In the genomic region with DNA sequence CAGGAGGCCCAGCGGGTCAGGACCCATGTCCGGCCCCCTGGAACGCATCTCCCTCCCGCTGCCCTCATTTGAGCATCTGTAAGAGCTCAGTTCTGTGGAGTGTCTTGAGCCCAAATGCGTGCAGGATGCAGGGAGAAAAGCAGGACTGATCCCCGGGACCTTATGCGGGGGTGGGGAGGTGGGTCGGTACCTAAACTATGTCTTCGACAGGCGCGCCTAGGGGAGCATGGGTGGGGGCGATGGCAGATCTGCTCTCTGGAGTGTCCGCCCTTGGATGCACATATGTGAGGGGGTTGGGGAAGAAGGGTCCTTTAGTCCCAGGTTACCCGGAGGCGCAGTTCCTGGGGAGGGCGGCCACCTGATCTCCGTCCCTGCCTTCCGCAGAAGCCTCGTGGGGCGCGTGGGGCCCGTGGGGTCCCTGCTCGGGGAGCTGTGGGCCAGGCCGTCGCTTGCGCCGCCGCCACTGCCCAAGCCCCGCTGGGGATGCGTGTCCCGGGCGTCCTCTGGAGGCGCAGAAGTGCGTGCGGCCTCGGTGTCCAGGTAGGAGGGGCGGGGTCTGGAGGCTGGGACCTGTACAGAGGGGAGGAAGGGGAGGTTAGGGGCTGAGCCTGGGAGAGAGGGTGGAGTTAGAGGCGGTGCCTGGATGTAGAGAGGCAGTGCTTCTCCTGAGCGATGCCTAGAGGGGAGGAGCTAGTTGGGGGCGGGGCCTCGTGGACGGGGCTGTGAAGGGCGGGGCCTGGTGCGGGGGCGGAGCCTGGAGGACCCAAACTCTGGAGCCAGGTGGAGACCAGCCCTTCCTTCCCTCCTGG, we compare ENCODE assay signal across 9 cellular contexts. TPM values are rescaled to one million over a fixed set of nuclear protein-coding genes. Genes with fewer than 3 reads are reported as not detected.
DNase-seq lines count a peak whose midpoint lies in the region; ATAC-seq, FAIRE-seq and TF ChIP-seq lines count a peak whose summit lies in the region.
"Had no signal": no experiment of that assay in that cellular context is flagged by ENCODE, and none has a peak within 500 bp of the region (broad histone marks: within the 10 kb centered on the region; RNA-seq: fewer than 3 reads in every experiment).

No MANE protein-coding gene starts in this region.

- peak overlapping the region; percentile 65 for H2AFZ ChIP-seq in HCT116 (ENCODE audit: low read depth, low read length, poor library complexity, severe bottlenecking)

- no peak for TF ChIP-seq CTCF in AG10803 (conservative IDR thresholded peaks at IDR 0.05; ENCODE audit: low read length)
- no peak; a peak in 1 of 6 replicates for TF ChIP-seq CTCF in HCT116 (IDR thresholded peaks at IDR 0.05 in 2 of 3, conservative IDR thresholded peaks at IDR 0.05 in 1 of 3; ENCODE audit: borderline replicate concordance in 1 of 3, insufficient read depth in 1 of 3, low read depth in 2 of 3, low read length in 2 of 3)
- no peak for TF ChIP-seq CTCF in brain microvascular endothelial cell (IDR thresholded peaks at IDR 0.05; ENCODE audit: low read depth, low read length, missing control alignments)

- H3K27me3 ChIP-seq in HCT116 (ENCODE audit: insufficient read depth, low read length): no peaks in the 10 kb centered on the region
- peaks cover 15% of the 10 kb centered on the region for H3K27me3 ChIP-seq in brain microvascular endothelial cell (replicated peaks)

- H3K27ac ChIP-seq in HCT116 (ENCODE audit: low read depth, low read length) (peak overlapping the region; percentile 67; the same call in 1 of the 2 replicates), brain microvascular endothelial cell (no peak overlapping the region)

- H3K4me1 ChIP-seq in HCT116 (ENCODE audit: control insufficient read depth in 1 of 2, insufficient read depth in 2 of 2, low read length in 2 of 2): peaks cover 12 to 34% of the 10 kb centered on the region in 2 experiments

- H3K4me3 Mint-ChIP-seq in memory B cell: peak overlapping the region; percentile 62
- H3K4me3 Mint-ChIP-seq in stimulated activated memory B cell treated with anti-CD40 and anti-IgM and Interleukin-4, amounts not matched to agents 10 μg/mL and 1 μg/mL and 100 μg/mL, for 72 hours: peak overlapping the region; percentile 56

- RAD21 ChIA-PET in HCT116 (lab: Charles Lee; ENCODE audit: low non-redundant PET in 1 of 2, low total read pairs in 2 of 2, uncharacterized antibody in 2 of 2, unreplicated experiment in 2 of 2): interaction anchor here in 1 of 2 experiments (0.6 to 1.0 kb wide), 3 partner anchors 9 to 25 kb away, joined by 3 to 4 read pairs (median 4); partner anchors contain the start of gene NDUFA13

- peaks cover 17% of the 10 kb centered on the region for H3K4me1 Mint-ChIP-seq in memory B cell
- H3K4me1 Mint-ChIP-seq in stimulated activated memory B cell treated with anti-CD40 and anti-IgM and Interleukin-4, amounts not matched to agents 10 μg/mL and 1 μg/mL and 100 μg/mL, for 72 hours: peaks cover 34% of the 10 kb centered on the region

- H3K9me3 ChIP-seq in HCT116 (ENCODE audit: control insufficient read depth in 1 of 2, insufficient read depth in 1 of 2, low read depth in 1 of 2, low read length in 2 of 2): no peaks in the 10 kb centered on the region

- ATAC-seq in HCT116 (peak; percentile 95), memory B cell (ENCODE audit: low read depth) (peak; percentile 77)
- peak; percentile 80 for ATAC-seq in stimulated activated memory B cell treated with anti-CD40 and anti-IgM and Interleukin-4, amounts not matched to agents 10 μg/mL and 1 μg/mL and 100 μg/mL, for 72 hours

- in situ Hi-C loops in brain microvascular endothelial cell (cut with HindIII; ENCODE audit: low pct_ligation_motif_present, low sequenced_read_pairs): no loop called here

- TF ChIP-seq RAD21 in HCT116 (IDR thresholded peaks at IDR 0.05; ENCODE audit: low read depth): no peak

- TF ChIP-seq POLR2A in HCT116 (IDR thresholded peaks at IDR 0.05; ENCODE audit: borderline replicate concordance, extremely low read depth, insufficient read depth, insufficient read length): no peak

- no TSS peak for BruUV-seq in HCT116 (replicated peaks; lab: Mats Ljungman, UMichigan)

- intact Hi-C loops in HCT116 (cut with micrococcal nuclease): loop anchor here (10.0 kb wide), 1 partner anchor 234 kb away; no protein-coding TSS in a partner anchor

- H3K4me2 ChIP-seq in HCT116 (ENCODE audit: low read length): peak overlapping the region; percentile 99

- H3K79me2 ChIP-seq in HCT116 (ENCODE audit: insufficient read depth, low read length): no peaks in the 10 kb centered on the region

- no peaks in the 10 kb centered on the region for H3K9me2 ChIP-seq in HCT116 (ENCODE audit: insufficient read depth)

- H4K20me1 ChIP-seq in HCT116 (ENCODE audit: insufficient read depth): no peaks in the 10 kb centered on the region

- no peaks in the 10 kb centered on the region for H3K9me3 Mint-ChIP-seq in memory B cell
- no peaks in the 10 kb centered on the region for H3K9me3 Mint-ChIP-seq in stimulated activated memory B cell treated with anti-CD40 and anti-IgM and Interleukin-4, amounts not matched to agents 10 μg/mL and 1 μg/mL and 100 μg/mL, for 72 hours

- CTCF ChIA-PET in HCT116 (lab: Charles Lee): interaction anchor here (0.6 to 2.8 kb wide), 4 partner anchors 8 to 194 kb away, joined by 3 to 52 read pairs (median 7); no protein-coding TSS in a partner anchor

- H3K4me3 ChIP-seq in AG10803 (ENCODE audit: low read length): peak overlapping the region; percentile 26; the same call in 1 of the 2 replicates
- H3K4me3 ChIP-seq in HCT116 (replicated peaks in 1 of 2; ENCODE audit: low read depth in 1 of 2, low read length in 2 of 2): peak overlapping the region; percentile 53 to 64
- peak overlapping the region; percentile 3 for H3K4me3 ChIP-seq in brain microvascular endothelial cell (ENCODE audit: low read depth, low read length)

- H3K36me3 ChIP-seq in HCT116 (ENCODE audit: control insufficient read depth in 1 of 2, insufficient read depth in 2 of 2, low read length in 2 of 2) (no peaks in the 10 kb centered on the region), brain microvascular endothelial cell (replicated peaks) (no peaks in the 10 kb centered on the region)

- peaks cover 23% of the 10 kb centered on the region for H3K27me3 Mint-ChIP-seq in memory B cell
- H3K27me3 Mint-ChIP-seq in stimulated activated memory B cell treated with anti-CD40 and anti-IgM and Interleukin-4, amounts not matched to agents 10 μg/mL and 1 μg/mL and 100 μg/mL, for 72 hours: peaks cover 54% of the 10 kb centered on the region

- peak overlapping the region; percentile 74 for H3K9ac ChIP-seq in HCT116 (ENCODE audit: low read length)

- POLR2A ChIA-PET in HCT116 (lab: Charles Lee): interaction anchor here (0.6 to 1.3 kb wide), 6 partner anchors 12 to 1520 kb away, joined by 3 to 4 read pairs (median 3); partner anchors contain the start of gene ATP13A1

- no peaks in the 10 kb centered on the region for H3K36me3 Mint-ChIP-seq in memory B cell
- no peaks in the 10 kb centered on the region for H3K36me3 Mint-ChIP-seq in stimulated activated memory B cell treated with anti-CD40 and anti-IgM and Interleukin-4, amounts not matched to agents 10 μg/mL and 1 μg/mL and 100 μg/mL, for 72 hours

- no peak overlapping the region for H3K27ac Mint-ChIP-seq in memory B cell
- H3K27ac Mint-ChIP-seq in stimulated activated memory B cell treated with anti-CD40 and anti-IgM and Interleukin-4, amounts not matched to agents 10 μg/mL and 1 μg/mL and 100 μg/mL, for 72 hours: peak overlapping the region; percentile 25

- no peak for DNase-seq in AG10803 (ENCODE audit: low read depth)
- peak; percentile 93 for DNase-seq in HCT116 (ENCODE audit: low read depth, low spot score)
- DNase-seq in T-helper 9 cell: peak; percentile 71
- DNase-seq in brain microvascular endothelial cell: no peak
- DNase-seq in memory B cell (ENCODE audit: low spot score in 2 of 2): peak; percentile 58 to 64
- no peak for DNase-seq in medulla oblongata (ENCODE audit: extremely low spot score)
- no peak for DNase-seq in HTR-8/SVneo (ENCODE audit: insufficient read length, low spot score)

- no peak for FAIRE-seq in HTR-8/SVneo (lab: Jason Lieb, UNC)

TF ChIP-seq in HCT116, 20 proteins besides CTCF, POLR2A, EP300 and RAD21:
- TF ChIP-seq EGR1 (IDR thresholded peaks at IDR 0.05; ENCODE audit: low read depth): peak; percentile 69
- 0 out of 2 replicates have a peak, but pooled peaks have one; percentile 4 for TF ChIP-seq ZFX (IDR thresholded peaks at IDR 0.05)
- no peak for TF ChIP-seq EZH2 (IDR thresholded peaks at IDR 0.05)
- TF ChIP-seq TCF7L2 (IDR thresholded peaks at IDR 0.05; ENCODE audit: borderline replicate concordance, extremely low read depth, insufficient read depth, insufficient read length): peak; percentile 45
- peak; percentile 50 for TF ChIP-seq POLR2AphosphoS5 (IDR thresholded peaks at IDR 0.05; ENCODE audit: low read depth, low read length)

RNA-seq across cellular contexts. Expression of gene CILP2, which starts 2.8 kb away (rescaled TPM):
- 13.1 TPM for total RNA-seq in HCT116 (2021; ENCODE audit: unreplicated experiment)
- 9.3 and 10.3 TPM in 2 replicates for polyA plus RNA-seq in HCT116 (2012)
- total RNA-seq: glomerular endothelial cell had no signal

RNA-seq across cellular contexts. Expression of gene YJEFN3, which starts 12.2 kb away (rescaled TPM):
- total RNA-seq in HCT116 (2021; ENCODE audit: unreplicated experiment): 25.3 TPM
- 10.1 and 11.7 TPM in 2 replicates for polyA plus RNA-seq in HCT116 (2012)

RNA-seq across cellular contexts. Expression of gene NDUFA13, which starts 24.9 kb away (rescaled TPM):
- total RNA-seq in HCT116 (2021; ENCODE audit: unreplicated experiment): 339 TPM
- polyA plus RNA-seq in HCT116 (2012): 415 and 570 TPM in 2 replicates

RNA-seq across cellular contexts. Expression of gene TSSK6, which starts 25.6 kb away (rescaled TPM):
- 4.1 TPM for total RNA-seq in HCT116 (2021; ENCODE audit: unreplicated experiment)
- polyA plus RNA-seq in HCT116 (2012): 2.7 and 4.1 TPM in 2 replicates

Comparison
In these comparisons a context has a peak if more than half of its experiments do, and no peak if none do; other contexts are left out.
1. DNase-seq: peak in HCT116 (single experiment), T-helper 9 cell (single experiment) and memory B cell (2 of 2); none in AG10803 (single experiment), brain microvascular endothelial cell (single experiment), medulla oblongata (single experiment) and HTR-8/SVneo (single experiment).
2. H3K4me3 ChIP-seq: peak in every context shown above with its lines; median percentile 58 in HCT116; 26 in AG10803; 3 in brain microvascular endothelial cell.
3. Peak in every context shown above with its lines, with median percentiles within 50 percentile points of each other: ATAC-seq.